ENCODE assay signal across 8 cellular contexts in the genomic region with DNA sequence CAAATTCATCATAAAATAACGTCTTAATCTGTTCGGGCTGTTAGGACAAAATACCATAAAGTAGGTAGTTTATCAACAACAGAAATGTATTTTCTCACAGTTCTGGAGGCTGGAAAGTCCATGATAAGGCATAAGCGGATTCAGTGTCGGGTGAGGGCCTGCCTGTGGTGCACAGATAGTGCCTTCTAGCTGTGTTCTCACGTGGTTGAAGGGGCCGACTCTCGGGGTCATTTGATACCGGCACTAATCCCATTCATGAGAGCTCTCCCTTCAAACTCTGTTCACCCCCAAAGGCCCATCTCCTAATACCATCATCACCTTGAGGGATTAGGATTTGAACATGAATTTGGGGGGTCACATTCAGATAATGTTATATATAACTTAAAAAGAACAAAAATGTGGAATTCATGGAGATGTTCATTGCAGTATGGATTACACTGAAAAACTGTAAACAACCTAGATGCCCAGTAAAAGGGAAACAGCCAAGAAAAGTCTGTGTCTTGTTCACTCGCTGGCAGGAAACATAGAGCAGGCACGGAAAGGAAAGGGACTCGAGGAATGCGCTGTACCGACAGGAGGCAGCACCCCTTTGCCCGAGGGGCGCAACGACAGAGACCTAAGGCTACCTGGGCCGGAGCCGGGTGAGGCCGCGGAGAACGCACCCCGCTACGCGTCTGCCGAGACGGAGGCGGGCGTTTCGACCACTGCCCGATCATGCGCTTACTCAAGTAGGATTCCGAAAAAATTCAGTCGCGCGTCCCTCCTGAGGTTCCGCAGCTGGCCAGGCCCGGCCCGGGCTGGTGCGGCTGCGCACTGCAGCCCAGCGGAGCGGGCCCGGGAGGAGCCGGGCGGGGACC. TPM values are rescaled to one million over a fixed set of nuclear protein-coding genes. Genes with fewer than 3 reads are reported as not detected.
DNase-seq lines count a peak whose midpoint lies in the region; ATAC-seq and TF ChIP-seq lines count a peak whose summit lies in the region.

No MANE protein-coding gene starts in this region.

- H3K4me1 ChIP-seq in neuron (ENCODE audit: insufficient read depth, low read length), result peaks cover 13% of the 10 kb centered on the region

- TF ChIP-seq EP300 in Ishikawa (IDR thresholded peaks at IDR 0.05; ENCODE audit: borderline replicate concordance), result no peak

- TF ChIP-seq CTCF in foreskin fibroblast (IDR thresholded peaks at IDR 0.05; ENCODE audit: low read depth, low read length), result peak; percentile 79

- no peaks in the 10 kb centered on the region for H3K27me3 ChIP-seq in neuron (ENCODE audit: insufficient read depth, low read length)

- H3K4me3 ChIP-seq in foreskin fibroblast (ENCODE audit: low read depth in 1 of 2, low read length in 2 of 2), result peak overlapping the region; percentile 73 to 82
- H3K4me3 ChIP-seq in neuron (ENCODE audit: low read length), result peak overlapping the region; percentile 54

- ATAC-seq in GM21619 (IDR thresholded peaks at IDR 0.05; ENCODE audit: unreplicated experiment), result peak; percentile 64

- peaks cover 20% of the 10 kb centered on the region for H3K36me3 ChIP-seq in neuron (ENCODE audit: insufficient read depth, low read length)

- TF ChIP-seq RAD21 in Ishikawa (IDR thresholded peaks at IDR 0.05; ENCODE audit: low read depth), result peak; percentile 25; the same call in 1 of the 2 replicates

- no peaks in the 10 kb centered on the region for H3K9me3 ChIP-seq in neuron (ENCODE audit: low read length)

- H2AFZ ChIP-seq in neuron (ENCODE audit: low read depth, low read length), result peak overlapping the region; percentile 42

- DNase-seq in ELF-1 (ENCODE audit: low read depth, low spot score), result peak; percentile 85
- peak; percentile 83 for DNase-seq in RPMI7951 (ENCODE audit: low read depth)
- DNase-seq in activated gamma-delta T cell (lab: John Stamatoyannopoulos, UW), result peak; percentile 60
- DNase-seq in foreskin fibroblast, result peak; percentile 76 to 92
- peak; percentile 65 for DNase-seq in stromal cell of bone marrow (ENCODE audit: low read depth)

TF ChIP-seq in Ishikawa, 13 proteins besides CTCF, POLR2A, EP300 and RAD21:
- TF ChIP-seq FOXM1 (IDR thresholded peaks at IDR 0.05; ENCODE audit: borderline replicate concordance, low read depth), result no peak
- TF ChIP-seq YY1 (IDR thresholded peaks at IDR 0.05; ENCODE audit: low read depth), result no peak
- TF ChIP-seq TEAD4 (IDR thresholded peaks at IDR 0.05), result peak; percentile 66
- TF ChIP-seq TAF1 (IDR thresholded peaks at IDR 0.05; ENCODE audit: low read depth), result peak; percentile 54
- TF ChIP-seq NFIC (IDR thresholded peaks at IDR 0.05), result no peak
- TF ChIP-seq CEBPB (IDR thresholded peaks at IDR 0.05), result no peak
- TF ChIP-seq EGR1 (IDR thresholded peaks at IDR 0.05), result no peak
- TF ChIP-seq ZBTB7A (IDR thresholded peaks at IDR 0.05; ENCODE audit: low read depth), result peak; percentile 79
- peak; percentile 39; the same call in 1 of the 2 replicates for TF ChIP-seq TCF12 (IDR thresholded peaks at IDR 0.05; ENCODE audit: low read depth)
- TF ChIP-seq CREB1 (IDR thresholded peaks at IDR 0.05; ENCODE audit: low read depth), result no peak
- TF ChIP-seq, protein P1, sequence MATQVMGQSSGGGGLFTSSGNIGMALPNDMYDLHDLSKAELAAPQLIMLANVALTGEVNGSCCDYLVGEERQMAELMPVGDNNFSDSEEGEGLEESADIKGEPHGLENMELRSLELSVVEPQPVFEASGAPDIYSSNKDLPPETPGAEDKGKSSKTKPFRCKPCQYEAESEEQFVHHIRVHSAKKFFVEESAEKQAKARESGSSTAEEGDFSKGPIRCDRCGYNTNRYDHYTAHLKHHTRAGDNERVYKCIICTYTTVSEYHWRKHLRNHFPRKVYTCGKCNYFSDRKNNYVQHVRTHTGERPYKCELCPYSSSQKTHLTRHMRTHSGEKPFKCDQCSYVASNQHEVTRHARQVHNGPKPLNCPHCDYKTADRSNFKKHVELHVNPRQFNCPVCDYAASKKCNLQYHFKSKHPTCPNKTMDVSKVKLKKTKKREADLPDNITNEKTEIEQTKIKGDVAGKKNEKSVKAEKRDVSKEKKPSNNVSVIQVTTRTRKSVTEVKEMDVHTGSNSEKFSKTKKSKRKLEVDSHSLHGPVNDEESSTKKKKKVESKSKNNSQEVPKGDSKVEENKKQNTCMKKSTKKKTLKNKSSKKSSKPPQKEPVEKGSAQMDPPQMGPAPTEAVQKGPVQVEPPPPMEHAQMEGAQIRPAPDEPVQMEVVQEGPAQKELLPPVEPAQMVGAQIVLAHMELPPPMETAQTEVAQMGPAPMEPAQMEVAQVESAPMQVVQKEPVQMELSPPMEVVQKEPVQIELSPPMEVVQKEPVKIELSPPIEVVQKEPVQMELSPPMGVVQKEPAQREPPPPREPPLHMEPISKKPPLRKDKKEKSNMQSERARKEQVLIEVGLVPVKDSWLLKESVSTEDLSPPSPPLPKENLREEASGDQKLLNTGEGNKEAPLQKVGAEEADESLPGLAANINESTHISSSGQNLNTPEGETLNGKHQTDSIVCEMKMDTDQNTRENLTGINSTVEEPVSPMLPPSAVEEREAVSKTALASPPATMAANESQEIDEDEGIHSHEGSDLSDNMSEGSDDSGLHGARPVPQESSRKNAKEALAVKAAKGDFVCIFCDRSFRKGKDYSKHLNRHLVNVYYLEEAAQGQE (IDR thresholded peaks at IDR 0.05; ENCODE audit: low read depth), result no peak
- TF ChIP-seq, protein P2, sequence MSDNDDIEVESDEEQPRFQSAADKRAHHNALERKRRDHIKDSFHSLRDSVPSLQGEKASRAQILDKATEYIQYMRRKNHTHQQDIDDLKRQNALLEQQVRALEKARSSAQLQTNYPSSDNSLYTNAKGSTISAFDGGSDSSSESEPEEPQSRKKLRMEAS (IDR thresholded peaks at IDR 0.05), result peak; percentile 76
- TF ChIP-seq, protein P3, sequence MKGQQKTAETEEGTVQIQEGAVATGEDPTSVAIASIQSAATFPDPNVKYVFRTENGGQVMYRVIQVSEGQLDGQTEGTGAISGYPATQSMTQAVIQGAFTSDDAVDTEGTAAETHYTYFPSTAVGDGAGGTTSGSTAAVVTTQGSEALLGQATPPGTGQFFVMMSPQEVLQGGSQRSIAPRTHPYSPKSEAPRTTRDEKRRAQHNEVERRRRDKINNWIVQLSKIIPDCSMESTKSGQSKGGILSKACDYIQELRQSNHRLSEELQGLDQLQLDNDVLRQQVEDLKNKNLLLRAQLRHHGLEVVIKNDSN (IDR thresholded peaks at IDR 0.05), result no peak

RNA-seq across cellular contexts. Expression of gene MAN2A2, which starts 1.1 kb away (rescaled TPM):
- total RNA-seq in RPMI7951 (2014; rRNA removed; shearing (Covaris generic)), result 6.5 and 7.1 TPM in 2 replicates

RNA-seq across cellular contexts. Expression of gene FES, which starts 17.7 kb away (rescaled TPM):
- 3.5 and 4.7 TPM in 2 replicates for total RNA-seq in RPMI7951 (2014; rRNA removed; shearing (Covaris generic))

RNA-seq across cellular contexts. Expression of gene HDDC3, which starts 30.3 kb away (rescaled TPM):
- 18.9 and 26.4 TPM in 2 replicates for total RNA-seq in RPMI7951 (2014; rRNA removed; shearing (Covaris generic))

RNA-seq across cellular contexts. Expression of gene UNC45A, which starts 33.1 kb away (rescaled TPM):
- 67.2 and 74.3 TPM in 2 replicates for total RNA-seq in RPMI7951 (2014; rRNA removed; shearing (Covaris generic))

RNA-seq across cellular contexts. Expression of gene FURIN, which starts 33.6 kb away (rescaled TPM):
- total RNA-seq in RPMI7951 (2014; rRNA removed; shearing (Covaris generic)), result 20.4 and 32.5 TPM in 2 replicates

Comparison
In these comparisons a context has a peak if more than half of its experiments do, and no peak if none do; other contexts are left out.
1. Peak in every context shown above with its lines: DNase-seq, ATAC-seq and H3K4me3 ChIP-seq.